8 cellular contexts compared by ENCODE assay signal in genomic region chr5:142845402-142845901, GRCh38.
DNase-seq lines count a peak whose midpoint lies in the region; ATAC-seq and TF ChIP-seq lines count a peak whose summit lies in the region.

No MANE protein-coding gene starts in this region.

- in situ Hi-C loops in GM13977 (cut with MboI; ENCODE audit: low pct_unique_long_range_greater_than_20kb, low sequenced_read_pairs, unreplicated experiment) = no loop called here

- no peaks in the 10 kb centered on the region for H3K27me3 ChIP-seq in BLaER1 treated with 17β-estradiol and CSF1 and Interleukin-3, amounts not matched to agents 10 nM and 100 nM
- H3K27me3 ChIP-seq in PC-9 (ENCODE audit: insufficient read depth, low read depth) (no peaks in the 10 kb centered on the region), right atrium auricular region (no peaks in the 10 kb centered on the region), testis (no peaks in the 10 kb centered on the region)

- H3K4me2 ChIP-seq in BLaER1 treated with 17β-estradiol and CSF1 and Interleukin-3, amounts not matched to agents 10 nM and 100 nM = peak overlapping the region; percentile 81 to 98 (median 92)
- peak overlapping the region; percentile 67 for H3K4me2 ChIP-seq in PC-9

- TF ChIP-seq POLR2A in testis (IDR thresholded peaks at IDR 0.05) = no peak

- H4K20me1 ChIP-seq in BLaER1 treated with 17β-estradiol and CSF1 and Interleukin-3, amounts not matched to agents 10 nM and 100 nM = peaks cover 0 to 99% (median 15%) of the 10 kb centered on the region in 11 experiments; a peak in 13 of 22 replicates
- H4K20me1 ChIP-seq in PC-9 (ENCODE audit: insufficient read depth) = no peaks in the 10 kb centered on the region

- peaks cover 37% of the 10 kb centered on the region for H3K79me2 ChIP-seq in PC-9 (ENCODE audit: low read depth)

- POLR2A ChIA-PET in PC-9 (lab: Charles Lee; ENCODE audit: unreplicated experiment) = interaction anchor here (0.7 kb wide), 1 partner anchor 13 kb away, joined by 4 read pairs; no protein-coding TSS in a partner anchor

- 27 to 30% methylated on average over 4 of the region's 4 CpGs for WGBS in testis, 2 donors

- no peak for DNase-seq in PC-9
- no peak for DNase-seq in right atrium auricular region (ENCODE audit: low spot score)
- peak; percentile 67 for DNase-seq in testis
- no peak for DNase-seq in GM13977 (ENCODE audit: low spot score)
- DNase-seq in 8988T = no peak

- peak overlapping the region in 7 of 10 experiments; percentile 12 to 50 (median 27); a peak in 11 of 20 replicates for H3K4me3 ChIP-seq in BLaER1 treated with 17β-estradiol and CSF1 and Interleukin-3, amounts not matched to agents 10 nM and 100 nM
- H3K4me3 ChIP-seq in PC-9 = no peak overlapping the region
- H3K4me3 ChIP-seq in right atrium auricular region = no peak overlapping the region
- no peak overlapping the region for H3K4me3 ChIP-seq in testis

- peak overlapping the region; percentile 54 for H2AFZ ChIP-seq in PC-9

- intact Hi-C loops in PC-9 (cut with micrococcal nuclease; ENCODE audit: unreplicated experiment) (loop anchor here (5.0 kb wide), 1 partner anchor 73 kb away; the partner anchor contains the start of gene ARHGAP26), testis (cut with DNase I; ENCODE audit: low total_unique reads) (no loop called here)

- CTCF ChIA-PET in PC-9 (lab: Charles Lee) = interaction anchor here (0.9 kb wide), 2 partner anchors 18 to 74 kb away, joined by 3 to 5 read pairs; no protein-coding TSS in a partner anchor

- BruUV-seq in PC-9 (replicated peaks; lab: Mats Ljungman, UMichigan) = TSS peak; percentile 59

- peaks cover 22% of the 10 kb centered on the region; the same call in 1 of the 2 replicates for H3F3A ChIP-seq in PC-9 (ENCODE audit: insufficient read depth, low read depth)

- ATAC-seq in GM21717 (IDR thresholded peaks at IDR 0.05; ENCODE audit: unreplicated experiment) (peak; percentile 47), HG02970 (IDR thresholded peaks at IDR 0.05; ENCODE audit: low FRiP score, unreplicated experiment) (no peak)

- peaks cover 37 to 100% (median 72%) of the 10 kb centered on the region in 10 experiments for H3K4me1 ChIP-seq in BLaER1 treated with 17β-estradiol and CSF1 and Interleukin-3, amounts not matched to agents 10 nM and 100 nM
- peaks cover 32% of the 10 kb centered on the region for H3K4me1 ChIP-seq in PC-9 (replicated peaks; ENCODE audit: insufficient read depth)
- H3K4me1 ChIP-seq in right atrium auricular region = peaks cover 0 to 92% of the 10 kb centered on the region in 2 donors
- H3K4me1 ChIP-seq in testis = peaks cover 30% of the 10 kb centered on the region

- 0 out of 2 replicates have a peak, but pooled peaks cover 3% of the 10 kb centered on the region for H3K9me2 ChIP-seq in PC-9 (ENCODE audit: insufficient read depth)

- no peaks in the 10 kb centered on the region for H3K9me3 ChIP-seq in BLaER1 treated with 17β-estradiol and CSF1 and Interleukin-3, amounts not matched to agents 10 nM and 100 nM (replicated peaks in 1 of 11)
- H3K9me3 ChIP-seq in PC-9 (ENCODE audit: insufficient read depth, low read depth) = no peaks in the 10 kb centered on the region
- no peaks in the 10 kb centered on the region for H3K9me3 ChIP-seq in right atrium auricular region
- H3K9me3 ChIP-seq in testis = no peaks in the 10 kb centered on the region

- H3K9ac ChIP-seq in BLaER1 treated with 17β-estradiol and CSF1 and Interleukin-3, amounts not matched to agents 10 nM and 100 nM = peak overlapping the region; percentile 59 to 81 (median 74)

- H3K36me3 ChIP-seq in BLaER1 treated with 17β-estradiol and CSF1 and Interleukin-3, amounts not matched to agents 10 nM and 100 nM = peaks cover 0 to 9% (median 0%) of the 10 kb centered on the region in 11 experiments; a peak in 1 of 22 replicates
- H3K36me3 ChIP-seq in PC-9 (ENCODE audit: low read depth) (no peaks in the 10 kb centered on the region), right atrium auricular region (no peaks in the 10 kb centered on the region), testis (ENCODE audit: low read depth, missing control alignments) (no peaks in the 10 kb centered on the region)

- peak overlapping the region; percentile 65 to 92 (median 85) for H3K27ac ChIP-seq in BLaER1 treated with 17β-estradiol and CSF1 and Interleukin-3, amounts not matched to agents 10 nM and 100 nM
- peak overlapping the region; percentile 90 for H3K27ac ChIP-seq in PC-9
- H3K27ac ChIP-seq in right atrium auricular region = peak overlapping the region; percentile 71 to 79
- peak overlapping the region; percentile 42 to 55 for H3K27ac ChIP-seq in testis

- no peak for TF ChIP-seq CTCF in PC-9 (conservative IDR thresholded peaks at IDR 0.05)
- TF ChIP-seq CTCF in right atrium auricular region (IDR thresholded peaks at IDR 0.05) = no peak
- no peak for TF ChIP-seq CTCF in testis (IDR thresholded peaks at IDR 0.05)
- TF ChIP-seq CTCF in GM13977 (IDR thresholded peaks at IDR 0.05; ENCODE audit: extremely low read depth, insufficient read depth, missing control alignments) = no peak

Comparison
In these comparisons a context has a peak if more than half of its experiments do, and no peak if none do; other contexts are left out.
1. H3K4me3 ChIP-seq: peak in BLaER1 treated with 17β-estradiol and CSF1 and Interleukin-3, amounts not matched to agents 10 nM and 100 nM (7 of 10); none in PC-9 (single experiment), right atrium auricular region (0 of 2) and testis (0 of 2).
2. Peak in every context shown above with its lines, with median percentiles within 50 percentile points of each other: H3K27ac ChIP-seq.